8 cellular contexts compared by ENCODE assay signal in genomic region chr6:142551145-142551811, GRCh38.
DNase-seq lines count a peak whose midpoint lies in the region; ATAC-seq and TF ChIP-seq lines count a peak whose summit lies in the region.

No MANE protein-coding gene starts in this region.

- no peaks in the 10 kb centered on the region for H3K4me1 ChIP-seq in transverse colon

- no peaks in the 10 kb centered on the region for H3K9me3 Mint-ChIP-seq in activated T-helper 17 cell treated with anti-CD3 and anti-CD28 coated beads, Interleukin-2, amount 50 U/mL, for 72 hours

- no peak overlapping the region for H3K27ac Mint-ChIP-seq in activated T-helper 17 cell treated with anti-CD3 and anti-CD28 coated beads, Interleukin-2, amount 50 U/mL, for 72 hours

- WGBS in transverse colon (ENCODE audit: low coverage in 1 of 2), 2 donors: 47 to 67% methylated on average over 1 to 9 of the region's 9 CpGs

- peak; percentile 17 for DNase-seq in AG08396 (ENCODE audit: low spot score)
- peak; percentile 70 for DNase-seq in NCI-H2171 (lab: John Stamatoyannopoulos, UW)
- peak; percentile 94 for DNase-seq in myocyte (ENCODE audit: low read depth)
- no peak for DNase-seq in DMS79 treated with DMSO at 0.1 percent for 48 hours (lab: John Stamatoyannopoulos, UW)
- no peak for DNase-seq in cerebellum (ENCODE audit: low spot score)
- DNase-seq in posterior vena cava (ENCODE audit: low spot score): no peak
- DNase-seq in transverse colon: no peak

- no peaks in the 10 kb centered on the region for H3K9me3 ChIP-seq in transverse colon

- no peak overlapping the region for H3K27ac ChIP-seq in transverse colon

- no peak for TF ChIP-seq EP300 in transverse colon (IDR thresholded peaks at IDR 0.05; ENCODE audit: low read depth)

- no peak overlapping the region for H3K4me3 Mint-ChIP-seq in activated T-helper 17 cell treated with anti-CD3 and anti-CD28 coated beads, Interleukin-2, amount 50 U/mL, for 72 hours

- H3K36me3 ChIP-seq in transverse colon: no peaks in the 10 kb centered on the region

- TF ChIP-seq CTCF in transverse colon (IDR thresholded peaks at IDR 0.05): no peak

- H3K27me3 ChIP-seq in transverse colon: no peaks in the 10 kb centered on the region

- no peak overlapping the region for H3K4me3 ChIP-seq in transverse colon

- no peak for TF ChIP-seq POLR2A in transverse colon (IDR thresholded peaks at IDR 0.05)

- intact Hi-C loops in posterior vena cava (cut with DNase I) (no loop called here), transverse colon (cut with DNase I; ENCODE audit: low total_unique reads) (loop anchor here (5.0 kb wide), 1 partner anchor 801 kb away; no protein-coding TSS in a partner anchor)

- no peaks in the 10 kb centered on the region for H3K36me3 Mint-ChIP-seq in activated T-helper 17 cell treated with anti-CD3 and anti-CD28 coated beads, Interleukin-2, amount 50 U/mL, for 72 hours (ENCODE audit: low read depth)

- peak; percentile 84 for ATAC-seq in activated T-helper 17 cell treated with anti-CD3 and anti-CD28 coated beads, Interleukin-2, amount 50 U/mL, for 72 hours (replicated peaks)

- peaks cover 6% of the 10 kb centered on the region for H3K4me1 Mint-ChIP-seq in activated T-helper 17 cell treated with anti-CD3 and anti-CD28 coated beads, Interleukin-2, amount 50 U/mL, for 72 hours

- H3K27me3 Mint-ChIP-seq in activated T-helper 17 cell treated with anti-CD3 and anti-CD28 coated beads, Interleukin-2, amount 50 U/mL, for 72 hours: peaks cover 17% of the 10 kb centered on the region

- in situ Hi-C loops in transverse colon (cut with MboI; ENCODE audit: low pct_ligation_motif_present in 1 of 4, low pct_unique_long_range_greater_than_20kb in 1 of 4, low sequenced_read_pairs in 3 of 4): no loop called here

Comparison
In these comparisons a context has a peak if more than half of its experiments do, and no peak if none do; other contexts are left out.
1. DNase-seq: peak in AG08396 (single experiment), NCI-H2171 (single experiment) and myocyte (single experiment); none in DMS79 treated with DMSO at 0.1 percent for 48 hours (single experiment), cerebellum (single experiment), posterior vena cava (single experiment) and transverse colon (single experiment).